ENCODE assay signal across 15 cellular contexts in the genomic region with DNA sequence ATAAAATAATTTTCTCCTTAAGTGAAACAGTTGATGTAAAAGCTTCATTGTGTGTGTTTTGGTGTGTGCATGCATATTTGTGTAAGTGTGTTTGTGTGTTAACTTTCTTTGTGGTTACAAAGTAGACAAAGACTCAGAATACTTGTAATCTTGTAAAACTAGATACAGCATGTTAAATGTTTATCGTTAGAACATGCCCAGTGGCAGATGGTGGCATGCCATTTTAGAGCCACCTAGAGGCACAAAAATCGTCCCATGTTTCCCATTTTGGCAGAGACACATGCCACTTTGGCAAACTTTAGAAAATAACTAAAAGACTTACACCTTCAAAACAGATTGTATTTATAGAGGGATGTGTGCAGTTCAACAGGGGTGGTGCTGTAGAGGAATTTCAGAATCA.
"Had no signal": no experiment of that assay in that cellular context is flagged by ENCODE, and none has a peak within 500 bp of the region (broad histone marks: within the 10 kb centered on the region; RNA-seq: fewer than 3 reads in every experiment).

No MANE protein-coding gene starts in this region.

- H3K4me1 Mint-ChIP-seq: activated CD4-positive, alpha-beta memory T cell treated with anti-CD3 and anti-CD28 coated beads, Interleukin-2, amount 10 ng/mL, durations not matched to agents 7 days and 5 days; brain; stimulated activated naive B cell treated with anti-CD40 and anti-IgM and Interleukin-4, amounts not matched to agents 10 μg/mL and 1 μg/mL and 100 μg/mL, for 72 hours had no signal

- H3K27ac Mint-ChIP-seq: activated CD4-positive, alpha-beta memory T cell treated with anti-CD3 and anti-CD28 coated beads, Interleukin-2, amount 10 ng/mL, durations not matched to agents 7 days and 5 days; activated naive CD8-positive, alpha-beta T cell; brain; natural killer cell treated with Interleukin-12 subunit alpha and Interleukin-12 subunit beta and Interleukin-15 and Interleukin-18, amount 100 ng/mL, for 72 hours; progenitor cell of endocrine pancreas; stimulated activated naive B cell treated with anti-CD40 and anti-IgM and Interleukin-4, amounts not matched to agents 10 μg/mL and 1 μg/mL and 100 μg/mL, for 72 hours had no signal

- H3K36me3 Mint-ChIP-seq: activated naive CD8-positive, alpha-beta T cell; brain; natural killer cell treated with Interleukin-12 subunit alpha and Interleukin-12 subunit beta and Interleukin-15 and Interleukin-18, amount 100 ng/mL, for 72 hours; stimulated activated naive B cell treated with anti-CD40 and anti-IgM and Interleukin-4, amounts not matched to agents 10 μg/mL and 1 μg/mL and 100 μg/mL, for 72 hours had no signal

- H3K4me1 ChIP-seq: esophagus muscularis mucosa, transverse colon had no signal

- H3K36me3 ChIP-seq: esophagus muscularis mucosa, transverse colon had no signal

- H3K27ac ChIP-seq: esophagus muscularis mucosa, transverse colon had no signal

- H3K9me3 ChIP-seq: esophagus muscularis mucosa, transverse colon had no signal

- DNase-seq: activated CD4-positive, alpha-beta memory T cell treated with anti-CD3 and anti-CD28 coated beads, Interleukin-2, amount 10 ng/mL, durations not matched to agents 7 days and 5 days; activated gamma-delta T cell; activated T-cell treated with anti-CD3 and anti-CD28 coated beads, Interleukin-2, amount 50 U/mL, for 48 hours; glutamatergic neuron; left cardiac atrium; occipital lobe; right cardiac atrium; stimulated activated CD4-positive, alpha-beta T cell treated with anti-CD3 and anti-CD28 coated beads, Interleukin-1b, Interleukin-23, amount 100 ng/mL, for 48 hours; stimulated activated naive B cell treated with anti-CD40 and anti-IgM and Interleukin-4, amounts not matched to agents 10 μg/mL and 1 μg/mL and 100 μg/mL, for 72 hours; transverse colon had no signal

- H3K27me3 ChIP-seq: esophagus muscularis mucosa, transverse colon had no signal

- H3K4me3 Mint-ChIP-seq: activated CD4-positive, alpha-beta memory T cell treated with anti-CD3 and anti-CD28 coated beads, Interleukin-2, amount 10 ng/mL, durations not matched to agents 7 days and 5 days; activated naive CD8-positive, alpha-beta T cell; brain; natural killer cell treated with Interleukin-12 subunit alpha and Interleukin-12 subunit beta and Interleukin-15 and Interleukin-18, amount 100 ng/mL, for 72 hours; stimulated activated naive B cell treated with anti-CD40 and anti-IgM and Interleukin-4, amounts not matched to agents 10 μg/mL and 1 μg/mL and 100 μg/mL, for 72 hours had no signal

- H3K4me3 ChIP-seq: esophagus muscularis mucosa, transverse colon had no signal

- H3K27me3 Mint-ChIP-seq: activated CD4-positive, alpha-beta memory T cell treated with anti-CD3 and anti-CD28 coated beads, Interleukin-2, amount 10 ng/mL, durations not matched to agents 7 days and 5 days; activated naive CD8-positive, alpha-beta T cell; brain; natural killer cell treated with Interleukin-12 subunit alpha and Interleukin-12 subunit beta and Interleukin-15 and Interleukin-18, amount 100 ng/mL, for 72 hours; progenitor cell of endocrine pancreas; stimulated activated naive B cell treated with anti-CD40 and anti-IgM and Interleukin-4, amounts not matched to agents 10 μg/mL and 1 μg/mL and 100 μg/mL, for 72 hours had no signal

- H3K9me3 Mint-ChIP-seq: activated CD4-positive, alpha-beta memory T cell treated with anti-CD3 and anti-CD28 coated beads, Interleukin-2, amount 10 ng/mL, durations not matched to agents 7 days and 5 days; brain; natural killer cell treated with Interleukin-12 subunit alpha and Interleukin-12 subunit beta and Interleukin-15 and Interleukin-18, amount 100 ng/mL, for 72 hours; stimulated activated naive B cell treated with anti-CD40 and anti-IgM and Interleukin-4, amounts not matched to agents 10 μg/mL and 1 μg/mL and 100 μg/mL, for 72 hours had no signal
